Comparison of ENCODE assay signal across 8 cellular contexts in the genomic region with DNA sequence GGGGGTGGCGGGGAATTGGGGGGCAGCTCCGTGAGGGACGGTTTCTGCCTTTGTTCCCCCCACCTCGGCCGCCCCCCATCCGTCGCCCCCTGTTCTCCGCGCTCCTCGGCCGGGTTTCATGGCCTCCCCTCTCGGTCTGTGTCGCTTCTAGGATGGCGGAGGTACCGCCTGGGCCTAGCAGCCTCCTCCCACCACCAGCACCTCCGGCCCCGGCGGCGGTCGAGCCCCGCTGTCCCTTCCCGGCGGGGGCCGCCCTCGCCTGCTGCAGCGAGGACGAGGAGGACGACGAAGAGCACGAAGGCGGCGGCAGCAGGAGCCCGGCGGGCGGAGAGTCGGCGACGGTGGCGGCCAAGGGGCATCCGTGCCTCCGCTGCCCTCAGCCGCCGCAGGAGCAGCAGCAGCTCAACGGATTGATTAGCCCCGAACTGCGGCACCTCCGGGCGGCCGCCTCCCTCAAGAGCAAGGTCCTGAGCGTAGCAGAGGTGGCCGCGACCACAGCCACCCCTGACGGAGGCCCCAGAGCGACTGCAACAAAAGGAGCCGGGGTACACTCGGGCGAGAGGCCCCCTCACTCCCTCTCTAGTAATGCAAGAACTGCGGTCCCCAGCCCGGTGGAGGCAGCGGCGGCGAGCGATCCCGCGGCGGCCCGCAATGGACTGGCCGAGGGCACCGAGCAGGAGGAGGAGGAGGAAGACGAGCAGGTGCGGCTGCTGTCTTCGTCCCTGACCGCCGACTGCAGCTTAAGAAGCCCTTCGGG. TPM values are rescaled to one million over a fixed set of nuclear protein-coding genes. Genes with fewer than 3 reads are reported as not detected.
A peak's percentile ranks its signal among the peaks of the same experiment; 100 is the strongest.
DNase-seq lines count a peak whose midpoint lies in the region; ATAC-seq and TF ChIP-seq lines count a peak whose summit lies in the region.

No MANE protein-coding gene starts in this region.

- intact Hi-C loops in dorsolateral prefrontal cortex (cut with DNase I): loop anchor here in 1 of 2 donors (5.0 kb wide), 1 partner anchor 124 kb away; a partner anchor contains a TSS

- DNase-seq in GM10248 (ENCODE audit: extremely low spot score) (peak; percentile 58), dorsolateral prefrontal cortex (peak in 5 of 10 donors; percentile 19 to 70 (median 28)), lung microvascular endothelial cell (ENCODE audit: low read depth in 2 of 2) (peak; percentile 46 to 60), NCI-H226 (no peak)
- peak; percentile 57 for DNase-seq in stimulated activated CD8-positive, alpha-beta memory T cell treated with anti-CD3 and anti-CD28 coated beads, Interleukin-4, amount 100 ng/mL, for 48 hours

- no peaks in the 10 kb centered on the region for H3K36me3 ChIP-seq in KMS-11 (ENCODE audit: insufficient read depth)

- H3K27me3 ChIP-seq in KMS-11 (ENCODE audit: insufficient read depth, low read depth): no peaks in the 10 kb centered on the region
- H3K27me3 ChIP-seq in dorsolateral prefrontal cortex: no peaks in the 10 kb centered on the region

- TF ChIP-seq CTCF in GM10248 (IDR thresholded peaks at IDR 0.05; ENCODE audit: control extremely low read depth, extremely low read depth, low read depth, missing control alignments): no peak
- no peak for TF ChIP-seq CTCF in KMS-11 (conservative IDR thresholded peaks at IDR 0.05; ENCODE audit: low read depth, low read length)
- peak in 10 of 56 donors; percentile 1 to 19 (median 7) for TF ChIP-seq CTCF in dorsolateral prefrontal cortex (IDR thresholded peaks at IDR 0.05 in 54 of 56, conservative IDR thresholded peaks at IDR 0.05 in 2 of 56; ENCODE audit: low read depth in 1 of 56, partially characterized antibody in 56 of 56)

- H3K27ac ChIP-seq in KMS-11 (no peak overlapping the region), dorsolateral prefrontal cortex (peak overlapping the region; percentile 37 to 96 (median 87))

- H3K9ac ChIP-seq in KMS-11: peak overlapping the region; percentile 82; the same call in 1 of the 2 replicates

- H2AFZ ChIP-seq in KMS-11 (ENCODE audit: low read depth): peak overlapping the region; percentile 30; the same call in 1 of the 2 replicates

- peak overlapping the region; percentile 60 for H3K4me2 ChIP-seq in KMS-11

- POLR2A ChIA-PET in GM10248 (lab: Yijun Ruan, JAX): no interaction called here

- CTCF ChIA-PET in GM10248 (lab: Yijun Ruan, JAX): interaction anchor here (1.4 to 3.2 kb wide), 3 partner anchors 9 to 24 kb away, joined by 3 to 16 read pairs (median 11); no protein-coding TSS in a partner anchor

- H3K4me1 ChIP-seq in KMS-11 (ENCODE audit: low read depth, poor library complexity, severe bottlenecking): peaks cover 23% of the 10 kb centered on the region

- H4K20me1 ChIP-seq in KMS-11 (ENCODE audit: insufficient read depth): no peaks in the 10 kb centered on the region

- no peak overlapping the region for H3K4me3 ChIP-seq in KMS-11 (IDR thresholded peaks at IDR 0.05; ENCODE audit: insufficient read depth, low read depth, low read length)
- peak overlapping the region; percentile 59 to 96 (median 87) for H3K4me3 ChIP-seq in dorsolateral prefrontal cortex

- peaks cover 19% of the 10 kb centered on the region for H3K79me2 ChIP-seq in KMS-11 (ENCODE audit: insufficient read depth, low read depth)

- peak; percentile 36 for ATAC-seq in GM21737 (IDR thresholded peaks at IDR 0.05; ENCODE audit: unreplicated experiment)
- peak; percentile 30 to 37 for ATAC-seq in activated CD4-positive, CD25-positive, alpha-beta regulatory T cell treated with anti-CD3 and anti-CD28 coated beads, Interleukin-2, amount 50 U/mL, for 24 hours

RNA-seq across cellular contexts. Expression of a gene that starts 0.6 kb away (rescaled TPM):
- total RNA-seq in dorsolateral prefrontal cortex (10 to 100 TPM; 16.6 to 44.4 (median 29.1) TPM), lung microvascular endothelial cell (11.9 and 12.6 TPM in 2 replicates)
